14 cellular contexts compared by ENCODE assay signal in the genomic region with DNA sequence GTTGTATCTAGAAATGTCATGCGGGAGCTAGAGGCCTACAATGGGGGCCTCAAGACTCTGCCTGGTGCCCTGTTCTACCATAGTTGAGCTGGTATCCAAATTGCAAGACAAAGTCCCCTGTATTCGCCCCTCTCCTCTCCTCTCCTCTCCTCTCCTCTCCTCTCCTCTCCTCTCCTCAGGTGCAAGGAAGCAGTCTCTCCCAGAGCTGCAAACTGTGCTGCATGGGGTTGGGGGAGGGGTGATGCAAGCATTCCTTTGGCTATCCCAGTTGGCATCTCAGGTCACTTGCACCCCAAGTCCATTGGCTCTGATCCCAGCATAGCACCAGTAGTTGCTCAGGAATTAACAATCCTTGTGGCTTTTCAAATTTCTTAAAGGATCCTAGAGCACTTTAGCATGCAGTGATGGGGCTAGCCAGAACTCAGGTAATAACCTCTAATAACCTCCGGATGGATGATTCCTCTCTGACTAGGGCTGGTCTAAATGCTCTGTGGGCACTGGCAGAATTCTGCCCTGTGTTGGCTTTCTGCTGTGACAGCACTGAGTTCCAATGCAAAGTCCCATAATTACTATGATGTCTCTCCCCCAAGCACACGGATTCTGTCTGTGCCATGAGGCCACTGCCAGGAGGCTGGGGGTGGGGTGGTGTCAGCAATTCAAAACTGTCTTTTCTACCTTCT.
"Had no signal": no experiment of that assay in that cellular context is flagged by ENCODE, and none has a peak within 500 bp of the region (broad histone marks: within the 10 kb centered on the region; RNA-seq: fewer than 3 reads in every experiment).

No MANE protein-coding gene starts in this region.

- H3K27me3 Mint-ChIP-seq: activated CD4-positive, alpha-beta memory T cell treated with anti-CD3 and anti-CD28 coated beads for 36 hours had no signal

- H3K4me3 ChIP-seq: dorsolateral prefrontal cortex, heart left ventricle, pancreas, smooth muscle cell, tibial nerve had no signal

- ATAC-seq: activated T-cell treated with anti-CD3 and anti-CD28 coated beads, Interleukin-2, amount 50 U/mL, for 4 hours; foreskin keratinocyte; left ventricle myocardium superior; pancreas; right cardiac atrium had no signal

- DNase-seq: activated CD4-positive, alpha-beta memory T cell treated with anti-CD3 and anti-CD28 coated beads for 36 hours; activated effector memory CD4-positive, alpha-beta T cell treated with anti-CD3 and anti-CD28 coated beads, Interleukin-2, amount 50 U/mL, for 16 hours; activated T-cell treated with anti-CD3 and anti-CD28 coated beads, Interleukin-2, amount 50 U/mL, for 4 hours; aorta; dorsolateral prefrontal cortex; foreskin keratinocyte; heart left ventricle; left ventricle myocardium superior; pancreas; right cardiac atrium; T-helper 9 cell had no signal

- H3K27me3 ChIP-seq: dorsolateral prefrontal cortex, foreskin keratinocyte, heart left ventricle, pancreas, tibial nerve had no signal

- H3K27ac ChIP-seq: dorsolateral prefrontal cortex, foreskin keratinocyte, heart left ventricle, pancreas, tibial nerve had no signal

- H3K27ac Mint-ChIP-seq: activated CD4-positive, alpha-beta memory T cell treated with anti-CD3 and anti-CD28 coated beads for 36 hours had no signal

- H3K9me3 ChIP-seq: heart left ventricle, pancreas, tibial nerve had no signal

- H3K9me3 Mint-ChIP-seq: activated CD4-positive, alpha-beta memory T cell treated with anti-CD3 and anti-CD28 coated beads for 36 hours; activated T-cell treated with anti-CD3 and anti-CD28 coated beads, Interleukin-2, amount 50 U/mL, for 4 hours; neural crest cell had no signal

- H3K4me3 Mint-ChIP-seq: activated CD4-positive, alpha-beta memory T cell treated with anti-CD3 and anti-CD28 coated beads for 36 hours; activated T-cell treated with anti-CD3 and anti-CD28 coated beads, Interleukin-2, amount 50 U/mL, for 4 hours; neural crest cell had no signal

- H3K4me1 ChIP-seq: foreskin keratinocyte, pancreas, tibial nerve had no signal

- H3K4me1 Mint-ChIP-seq: neural crest cell had no signal
